Comparison of ENCODE assay signal across 2 cellular contexts in genomic region chr3:126132751-126133511, GRCh38.
TF ChIP-seq lines count a peak whose summit lies in the region.

No MANE protein-coding gene starts in this region.

TF ChIP-seq in IMR-90, 13 proteins besides CTCF, POLR2A, EP300 and RAD21:
- TF ChIP-seq FOS (IDR thresholded peaks at IDR 0.05; ENCODE audit: low read depth, low read length) (no peak), CHD1 (IDR thresholded peaks at IDR 0.05; ENCODE audit: low read depth, low read length) (no peak), ELK1 (IDR thresholded peaks at IDR 0.05; ENCODE audit: borderline replicate concordance, low read depth, low read length) (no peak), BHLHE40 (IDR thresholded peaks at IDR 0.05; ENCODE audit: low read depth, low read length) (no peak), SMC3 (IDR thresholded peaks at IDR 0.05; ENCODE audit: low read depth, low read length) (peak; percentile 28; the same call in 1 of the 2 replicates), USF2 (IDR thresholded peaks at IDR 0.05; ENCODE audit: low read depth, low read length) (no peak), MXI1 (IDR thresholded peaks at IDR 0.05; ENCODE audit: borderline replicate concordance, low read depth, low read length) (no peak), RCOR1 (IDR thresholded peaks at IDR 0.05; ENCODE audit: insufficient replicate concordance, low read length) (no peak)

TF ChIP-seq in K562, 482 proteins besides CTCF, POLR2A, EP300 and RAD21:
- TF ChIP-seq CCAR2 (IDR thresholded peaks at IDR 0.05; ENCODE audit: low read depth, low read length) = no peak
- TF ChIP-seq MCM3 (IDR thresholded peaks at IDR 0.05) = no peak
- no peak for TF ChIP-seq NEUROD1 (IDR thresholded peaks at IDR 0.05; ENCODE audit: borderline replicate concordance, low read depth, low read length, partially characterized antibody)
- no peak for TF ChIP-seq FOXA3 (CRISPR knock-in tag; conservative IDR thresholded peaks at IDR 0.05 in 1 of 2, IDR thresholded peaks at IDR 0.05 in 1 of 2)
- no peak for TF ChIP-seq ZNF445 (CRISPR knock-in tag; IDR thresholded peaks at IDR 0.05; ENCODE audit: low read depth)
- no peak for TF ChIP-seq KDM1A (IDR thresholded peaks at IDR 0.05)
- no peak for TF ChIP-seq ARNT (IDR thresholded peaks at IDR 0.05)
- no peak for TF ChIP-seq SRSF7 (optimal IDR thresholded peaks at IDR 0.05; ENCODE audit: low read depth, low read length)
- no peak for TF ChIP-seq ZNF121 (CRISPR knock-in tag; conservative IDR thresholded peaks at IDR 0.05)
- no peak for TF ChIP-seq NKRF (IDR thresholded peaks at IDR 0.05; ENCODE audit: borderline replicate concordance)
- TF ChIP-seq ZBTB43 (CRISPR knock-in tag; IDR thresholded peaks at IDR 0.05) = no peak
- no peak for TF ChIP-seq UBTF (IDR thresholded peaks at IDR 0.05; ENCODE audit: borderline replicate concordance in 1 of 2, low read depth in 2 of 2, low read length in 2 of 2)
